In genomic region chrX:13090261-13091110, GRCh38 we compare ENCODE assay signal across 9 cellular contexts. TPM values are rescaled to one million over a fixed set of nuclear protein-coding genes. Genes with fewer than 3 reads are reported as not detected.
DNase-seq lines count a peak whose midpoint lies in the region; TF ChIP-seq lines count a peak whose summit lies in the region.
"Had no signal": no experiment of that assay in that cellular context is flagged by ENCODE, and none has a peak within 500 bp of the region (broad histone marks: within the 10 kb centered on the region; RNA-seq: fewer than 3 reads in every experiment).

No MANE protein-coding gene starts in this region.

- H3K79me2 ChIP-seq in GM23248 (ENCODE audit: insufficient read depth) = no peaks in the 10 kb centered on the region

- no peak for TF ChIP-seq CTCF in brain (conservative IDR thresholded peaks at IDR 0.05)
- TF ChIP-seq CTCF in HFFc6 (IDR thresholded peaks at IDR 0.05) = no peak

- 95% methylated on average over 14 of the region's 14 CpGs for WGBS in GM23248 (ENCODE audit: low coverage in 1 of 2, low lambda C conversion rate in 2 of 2, missing lambda C conversion rate in 2 of 2), 2 experiments

- H3K9me2 ChIP-seq in GM23248 (ENCODE audit: insufficient read depth) = no peaks in the 10 kb centered on the region

- in situ Hi-C loops in GM23248 (cut with MboI) = no loop called here

- H3K27me3 ChIP-seq in mucosa of rectum (ENCODE audit: control insufficient read depth in 2 of 2, insufficient read depth in 2 of 2, low read length in 2 of 2) (peaks cover 3 to 8% of the 10 kb centered on the region in 2 donors), GM23248 (replicated peaks; ENCODE audit: insufficient read depth) (no peaks in the 10 kb centered on the region)
- H3K27me3 ChIP-seq: cardiac muscle cell had no signal

- peak overlapping the region in 1 of 2 donors; percentile 9 for H3K4me3 ChIP-seq in mucosa of rectum (ENCODE audit: low read length in 2 of 2)
- no peak overlapping the region for H3K4me3 ChIP-seq in GM23248
- H3K4me3 ChIP-seq: cardiac muscle cell had no signal

- DNase-seq in Ammon's horn (ENCODE audit: low spot score) = peak; percentile 9
- peak; percentile 71 for DNase-seq in MV-4-11 (lab: John Stamatoyannopoulos, UW)
- DNase-seq in NCI-H2029 treated with DMSO at 0.1 percent for 48 hours (lab: John Stamatoyannopoulos, UW) = no peak
- no peak for DNase-seq in HFFc6
- no peak for DNase-seq in GM23248
- DNase-seq in GOT3 (lab: John Stamatoyannopoulos, UW) = no peak

- H4K20me1 ChIP-seq in GM23248 (ENCODE audit: insufficient read depth) = no peaks in the 10 kb centered on the region

- H3K9ac ChIP-seq in mucosa of rectum (ENCODE audit: low read depth in 1 of 2, low read length in 2 of 2) (no peak overlapping the region), GM23248 (no peak overlapping the region)

- no peaks in the 10 kb centered on the region for H3K36me3 ChIP-seq in mucosa of rectum (ENCODE audit: control insufficient read depth in 2 of 2, insufficient read depth in 2 of 2, low read length in 2 of 2)
- no peaks in the 10 kb centered on the region for H3K36me3 ChIP-seq in GM23248 (ENCODE audit: low read depth)
- H3K36me3 ChIP-seq: cardiac muscle cell had no signal

- H3K9me3 ChIP-seq in mucosa of rectum (ENCODE audit: control insufficient read depth in 2 of 2, low read length in 2 of 2) (peaks cover 0 to 2% of the 10 kb centered on the region in 2 donors), GM23248 (ENCODE audit: low read depth) (no peaks in the 10 kb centered on the region)

- H3K4me3 Mint-ChIP-seq in brain = no peak overlapping the region
- H3K4me3 Mint-ChIP-seq in HFFc6 = no peak overlapping the region

- H3F3A ChIP-seq in GM23248 (ENCODE audit: insufficient read depth) = 0 out of 2 replicates have a peak, but pooled peaks cover 6% of the 10 kb centered on the region

- no peak overlapping the region for H2AFZ ChIP-seq in GM23248

- no peak overlapping the region for H3K4me2 ChIP-seq in GM23248 (ENCODE audit: unreplicated experiment)

- H3K4me1 ChIP-seq in mucosa of rectum (ENCODE audit: control insufficient read depth in 2 of 2, insufficient read depth in 2 of 2, low read length in 2 of 2) (peaks cover 6 to 24% of the 10 kb centered on the region in 2 donors), GM23248 (ENCODE audit: insufficient read depth) (peaks cover 8% of the 10 kb centered on the region; the same call in 1 of the 2 replicates)

- H3K9me3 Mint-ChIP-seq in brain (peaks cover 0 to 8% (median 6%) of the 10 kb centered on the region in 5 experiments), HFFc6 (no peaks in the 10 kb centered on the region)

- H3K36me3 Mint-ChIP-seq in brain = no peaks in the 10 kb centered on the region
- H3K36me3 Mint-ChIP-seq in HFFc6 (ENCODE audit: low read depth) = no peaks in the 10 kb centered on the region

- H3K27ac Mint-ChIP-seq in brain (peak overlapping the region in 3 of 5 experiments; percentile 36 to 84 (median 67)), HFFc6 (no peak overlapping the region)

- H3K4me1 Mint-ChIP-seq in brain (peaks cover 42% of the 10 kb centered on the region), HFFc6 (ENCODE audit: low read depth) (peaks cover 16% of the 10 kb centered on the region; the same call in 1 of the 2 replicates)

- H3K27me3 Mint-ChIP-seq in brain = peaks cover 4% of the 10 kb centered on the region
- no peaks in the 10 kb centered on the region; the same call in 1 of the 2 replicates for H3K27me3 Mint-ChIP-seq in HFFc6 (ENCODE audit: insufficient read depth)

- H3K27ac ChIP-seq in mucosa of rectum (ENCODE audit: low read depth in 2 of 2, low read length in 2 of 2) = peak overlapping the region; percentile 69 to 78
- no peak overlapping the region for H3K27ac ChIP-seq in GM23248
- H3K27ac ChIP-seq: cardiac muscle cell had no signal

RNA-seq across cellular contexts. Expression of gene FAM9C, which starts 46.1 kb away (rescaled TPM):
- not detected for polyA plus RNA-seq in brain (ENCODE audit: insufficient read depth, low read depth, low replicate concordance)
- not detected for total RNA-seq in HFFc6 (2021; fragmentation: NEBNext Ultra II Directional; extraction: Animal tissue kit (Norgen Biotek cat#: 25700))
- not detected in 2 replicates for total RNA-seq in GM23248 (2014; rRNA removed; shearing (Covaris generic))
- not detected in 2 replicates for polyA plus RNA-seq in GM23248 (2016; fragmentation: Nextera tagmentation; extraction: Ambion mirVana)
- total RNA-seq: cardiac muscle cell had no signal
- polyA plus RNA-seq: cardiac muscle cell had no signal

Comparison
In these comparisons a context has a peak if more than half of its experiments do, and no peak if none do; other contexts are left out.
1. DNase-seq: peak in Ammon's horn (single experiment) and MV-4-11 (single experiment); none in NCI-H2029 treated with DMSO at 0.1 percent for 48 hours (single experiment), HFFc6 (single experiment), GM23248 (single experiment) and GOT3 (single experiment).